ENCODE assay signal across 20 cellular contexts in the genomic region with DNA sequence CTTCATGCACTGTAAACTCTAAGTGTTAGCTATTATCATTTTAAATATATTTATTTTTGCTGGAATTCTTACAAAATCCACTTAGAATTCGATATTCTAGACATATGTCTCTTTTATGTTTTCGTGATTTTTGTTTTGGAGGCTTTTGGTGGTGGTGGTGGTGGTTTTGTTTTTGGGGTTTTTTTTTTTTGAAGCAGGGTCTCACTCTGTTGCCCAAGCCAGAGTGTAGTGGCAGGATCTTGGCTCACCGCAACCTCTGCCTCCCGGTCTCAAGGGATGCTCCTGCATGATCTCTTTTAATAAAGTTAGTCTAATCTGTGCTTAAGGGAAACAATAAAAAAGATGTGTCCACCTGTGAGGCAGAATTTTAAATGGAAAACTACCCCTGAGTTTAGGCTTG.
DNase-seq lines count a peak whose midpoint lies in the region; ATAC-seq and TF ChIP-seq lines count a peak whose summit lies in the region.
"Had no signal": no experiment of that assay in that cellular context is flagged by ENCODE, and none has a peak within 500 bp of the region (broad histone marks: within the 10 kb centered on the region; RNA-seq: fewer than 3 reads in every experiment).

No MANE protein-coding gene starts in this region.

- no peak overlapping the region for H3K4me3 ChIP-seq in RWPE2 (ENCODE audit: severe bottlenecking)
- peak overlapping the region; percentile 50 for H3K4me3 ChIP-seq in effector memory CD4-positive, alpha-beta T cell (ENCODE audit: insufficient read depth, low read depth, low read length, poor library complexity, severe bottlenecking)
- H3K4me3 ChIP-seq: lower lobe of right lung had no signal

- TF ChIP-seq CTCF in RWPE2 (IDR thresholded peaks at IDR 0.05; ENCODE audit: poor library complexity, severe bottlenecking) = no peak

- H3K9me3 Mint-ChIP-seq in activated T-cell treated with anti-CD3 and anti-CD28 coated beads, Interleukin-2, amount 50 U/mL, for 4 hours = no peaks in the 10 kb centered on the region
- H3K9me3 Mint-ChIP-seq in stimulated activated effector memory CD8-positive, alpha-beta T cell treated with anti-CD3 and anti-CD28 coated beads, Interleukin-12 subunit alpha, Interleukin-12 subunit beta, amount 100 ng/mL, for 72 hours = no peaks in the 10 kb centered on the region

- H3K4me3 Mint-ChIP-seq in activated T-cell treated with anti-CD3 and anti-CD28 coated beads, Interleukin-2, amount 50 U/mL, for 4 hours = peak overlapping the region; percentile 70
- peak overlapping the region; percentile 52 for H3K4me3 Mint-ChIP-seq in stimulated activated effector memory CD8-positive, alpha-beta T cell treated with anti-CD3 and anti-CD28 coated beads, Interleukin-12 subunit alpha, Interleukin-12 subunit beta, amount 100 ng/mL, for 72 hours

- ATAC-seq in activated T-cell treated with anti-CD3 and anti-CD28 coated beads, Interleukin-2, amount 50 U/mL, for 4 hours = no peak
- ATAC-seq in RWPE2 (ENCODE audit: low read depth) (no peak), HG03280 (IDR thresholded peaks at IDR 0.05; ENCODE audit: unreplicated experiment) (no peak)
- ATAC-seq in stimulated activated effector memory CD8-positive, alpha-beta T cell treated with anti-CD3 and anti-CD28 coated beads, Interleukin-12 subunit alpha, Interleukin-12 subunit beta, amount 100 ng/mL, for 72 hours = no peak
- ATAC-seq: sciatic nerve had no signal

- no peaks in the 10 kb centered on the region for H3K27me3 Mint-ChIP-seq in activated T-cell treated with anti-CD3 and anti-CD28 coated beads, Interleukin-2, amount 50 U/mL, for 4 hours (ENCODE audit: low read depth)

- H3K27ac Mint-ChIP-seq in stimulated activated effector memory CD8-positive, alpha-beta T cell treated with anti-CD3 and anti-CD28 coated beads, Interleukin-12 subunit alpha, Interleukin-12 subunit beta, amount 100 ng/mL, for 72 hours = peak overlapping the region; percentile 43

- peak overlapping the region; percentile 11 for H3K27ac ChIP-seq in RWPE2 (ENCODE audit: poor library complexity, severe bottlenecking)
- H3K27ac ChIP-seq in effector memory CD4-positive, alpha-beta T cell (ENCODE audit: insufficient read depth, low read length, poor library complexity, severe bottlenecking) = peak overlapping the region; percentile 56
- H3K27ac ChIP-seq: HL-60, lower lobe of right lung, neutrophil had no signal

- peaks cover 7% of the 10 kb centered on the region for H3K4me1 ChIP-seq in RWPE2 (ENCODE audit: insufficient read depth, poor library complexity, severe bottlenecking)
- H3K4me1 ChIP-seq in effector memory CD4-positive, alpha-beta T cell (ENCODE audit: control insufficient read depth, insufficient read depth, low read length, poor library complexity, severe bottlenecking) = no peaks in the 10 kb centered on the region

- H3K4me1 Mint-ChIP-seq in activated T-cell treated with anti-CD3 and anti-CD28 coated beads, Interleukin-2, amount 50 U/mL, for 4 hours (ENCODE audit: low read depth) = peaks cover 27% of the 10 kb centered on the region
- peaks cover 23% of the 10 kb centered on the region for H3K4me1 Mint-ChIP-seq in stimulated activated effector memory CD8-positive, alpha-beta T cell treated with anti-CD3 and anti-CD28 coated beads, Interleukin-12 subunit alpha, Interleukin-12 subunit beta, amount 100 ng/mL, for 72 hours

- no peaks in the 10 kb centered on the region for H3K9me3 ChIP-seq in RWPE2 (ENCODE audit: severe bottlenecking)
- H3K9me3 ChIP-seq in effector memory CD4-positive, alpha-beta T cell (ENCODE audit: control insufficient read depth, low read length) = no peaks in the 10 kb centered on the region
- H3K9me3 ChIP-seq: lower lobe of right lung, neutrophil had no signal

- H3K27me3 ChIP-seq in RWPE2 (ENCODE audit: insufficient read depth, poor library complexity, severe bottlenecking) = no peaks in the 10 kb centered on the region
- H3K27me3 ChIP-seq in effector memory CD4-positive, alpha-beta T cell (replicated peaks; ENCODE audit: control insufficient read depth, insufficient read depth, low read length, poor library complexity, severe bottlenecking) = no peaks in the 10 kb centered on the region
- H3K27me3 ChIP-seq: neutrophil had no signal

- H3K36me3 Mint-ChIP-seq in activated T-cell treated with anti-CD3 and anti-CD28 coated beads, Interleukin-2, amount 50 U/mL, for 4 hours (ENCODE audit: insufficient read depth) = peaks cover 6% of the 10 kb centered on the region
- H3K36me3 Mint-ChIP-seq in stimulated activated effector memory CD8-positive, alpha-beta T cell treated with anti-CD3 and anti-CD28 coated beads, Interleukin-12 subunit alpha, Interleukin-12 subunit beta, amount 100 ng/mL, for 72 hours = peaks cover 34% of the 10 kb centered on the region

- H3K36me3 ChIP-seq in RWPE2 (ENCODE audit: low read depth) = peaks cover 9% of the 10 kb centered on the region
- no peaks in the 10 kb centered on the region for H3K36me3 ChIP-seq in effector memory CD4-positive, alpha-beta T cell (ENCODE audit: control insufficient read depth, insufficient read depth, low read length)
- H3K36me3 ChIP-seq: lower lobe of right lung had no signal

- no peak for DNase-seq in activated T-cell treated with anti-CD3 and anti-CD28 coated beads, Interleukin-2, amount 50 U/mL, for 4 hours
- no peak for DNase-seq in activated T-cell treated with anti-CD3 and anti-CD28 coated beads, Interleukin-2, amount 50 U/mL, for 1 hour
- DNase-seq in RWPE2 (ENCODE audit: low spot score) = no peak
- DNase-seq in effector memory CD4-positive, alpha-beta T cell = no peak
- DNase-seq in stimulated activated effector memory CD8-positive, alpha-beta T cell treated with anti-CD3 and anti-CD28 coated beads, Interleukin-12 subunit alpha, Interleukin-12 subunit beta, amount 100 ng/mL, for 72 hours (ENCODE audit: low spot score in 2 of 2) = no peak
- DNase-seq in amniotic stem cell (lab: John Stamatoyannopoulos, UW) = no peak
- DNase-seq in stimulated activated CD4-positive, alpha-beta T cell treated with anti-CD3 and anti-CD28 coated beads, Interleukin-4, amount 100 ng/mL, for 4 hours = no peak
- DNase-seq: activated gamma-delta T cell treated with Interleukin-2 at 50 U/mL for 16 hours; DMS53; foreskin fibroblast; H9; Karpas-422; lower lobe of right lung; NCI-H1436 treated with DMSO at 0.1 percent for 48 hours; NCI-H510A treated with DMSO at 0.1 percent for 48 hours; stimulated activated CD4-positive, alpha-beta T cell treated with anti-CD3 and anti-CD28 coated beads, Interleukin-4, amount 100 ng/mL, for 1 hour had no signal
